Comparison of ENCODE assay signal across 28 cellular contexts in genomic region chr19:54923276-54923675, GRCh38. TPM values are rescaled to one million over a fixed set of nuclear protein-coding genes. Genes with fewer than 3 reads are reported as not detected.
"Had no signal": no experiment of that assay in that cellular context is flagged by ENCODE, and none has a peak within 500 bp of the region (broad histone marks: within the 10 kb centered on the region; RNA-seq: fewer than 3 reads in every experiment).

No MANE protein-coding gene starts in this region.

- H3K4me3 ChIP-seq: colonic mucosa, SJSA1 had no signal

- DNase-seq: activated CD4-positive, alpha-beta T cell treated with anti-CD3 and anti-CD28 coated beads for 36 hours; activated CD4-positive, alpha-beta T cell treated with anti-CD3 and anti-CD28 coated beads, Interleukin-2, amount 10 ng/mL, durations not matched to agents 7 days and 5 days; activated CD4-positive, alpha-beta T cell treated with anti-CD3 and anti-CD28 coated beads, Interleukin-2, amount 50 U/mL, for 48 hours; activated CD8-positive, alpha-beta T cell treated with anti-CD3 and anti-CD28 coated beads, Interleukin-2, amount 10 ng/mL, durations not matched to agents 7 days and 5 days; activated gamma-delta T cell; activated naive CD4-positive, alpha-beta T cell treated with Interleukin-2 at 50 U/mL for 16 hours; activated naive CD8-positive, alpha-beta T cell treated with anti-CD3 and anti-CD28 coated beads, Interleukin-2, amount 50 U/mL, for 24 hours; activated T-cell treated with anti-CD3 and anti-CD28 coated beads, Interleukin-2, amount 50 U/mL, for 24 hours; anterior cingulate cortex; colonic mucosa; NCI-H1048; NCI-H1105 treated with DMSO at 0.1 percent for 48 hours; NCI-H1436; NCI-H1694; NCI-H1930; NCI-H2081 treated with DMSO at 0.1 percent for 48 hours; NCI-H226; NCI-H446 treated with DMSO at 0.1 percent for 48 hours; NCI-H524; NCI-H69; SHP77; SK-N-SH had no signal

- H3K27ac ChIP-seq: colonic mucosa, SJSA1 had no signal

- H3K9ac ChIP-seq: SK-N-SH had no signal

- H3K36me3 ChIP-seq: colonic mucosa, SJSA1 had no signal

- H3K4me1 ChIP-seq: colonic mucosa, SJSA1 had no signal

- H3K4me2 ChIP-seq: SK-N-SH had no signal

- H3K9me3 ChIP-seq: colonic mucosa, SK-N-SH had no signal

- ATAC-seq: activated CD4-positive, alpha-beta T cell treated with anti-CD3 and anti-CD28 coated beads for 36 hours; activated CD4-positive, CD25-positive, alpha-beta regulatory T cell treated with anti-CD3 and anti-CD28 coated beads, Interleukin-2, amount 50 U/mL, for 24 hours; activated naive CD8-positive, alpha-beta T cell treated with anti-CD3 and anti-CD28 coated beads, Interleukin-2, amount 50 U/mL, for 24 hours; WTC11 had no signal

- H3K27me3 ChIP-seq: SJSA1 had no signal

RNA-seq across cellular contexts. Expression of gene NCR1, which starts 17.3 kb away (rescaled TPM):
- total RNA-seq: activated CD4-positive, alpha-beta T cell treated with anti-CD3 and anti-CD28 coated beads for 36 hours; activated CD4-positive, alpha-beta T cell treated with anti-CD3 and anti-CD28 coated beads, Interleukin-2, amount 10 ng/mL, durations not matched to agents 7 days and 5 days; activated T-helper 2 cell treated with anti-CD3 and anti-CD28 coated beads, Interferon-gamma antibody, Interleukin-2, Interleukin-4, amounts not matched to agents 10 μg/mL and 5 μg/mL and 100 μg/mL, durations not matched to agents 14 hours and 24 hours and 36 hours; chondrocyte; colonic mucosa; RPMI7951; SJSA1 had no signal
- polyA plus RNA-seq: SK-N-SH had no signal

RNA-seq across cellular contexts. Expression of gene NLRP7, which starts 24.1 kb away (rescaled TPM):
- total RNA-seq: activated CD4-positive, alpha-beta T cell treated with anti-CD3 and anti-CD28 coated beads for 36 hours; activated CD4-positive, alpha-beta T cell treated with anti-CD3 and anti-CD28 coated beads, Interleukin-2, amount 10 ng/mL, durations not matched to agents 7 days and 5 days; activated CD8-positive, alpha-beta T cell treated with anti-CD3 and anti-CD28 coated beads, Interleukin-2, amount 10 ng/mL, durations not matched to agents 7 days and 5 days; activated T-helper 2 cell treated with anti-CD3 and anti-CD28 coated beads, Interferon-gamma antibody, Interleukin-2, Interleukin-4, amounts not matched to agents 10 μg/mL and 5 μg/mL and 100 μg/mL, durations not matched to agents 14 hours and 24 hours and 36 hours; chondrocyte; colonic mucosa; RPMI7951; SJSA1 had no signal
- polyA plus RNA-seq: SK-N-SH had no signal

RNA-seq across cellular contexts. Expression of gene NLRP2, which starts 42.9 kb away (rescaled TPM):
- total RNA-seq: SJSA1 had no signal

RNA-seq across cellular contexts. Expression of gene FCAR, which starts 49.2 kb away (rescaled TPM):
- total RNA-seq: activated CD4-positive, alpha-beta T cell treated with anti-CD3 and anti-CD28 coated beads for 36 hours; activated CD4-positive, alpha-beta T cell treated with anti-CD3 and anti-CD28 coated beads, Interleukin-2, amount 10 ng/mL, durations not matched to agents 7 days and 5 days; activated CD8-positive, alpha-beta T cell treated with anti-CD3 and anti-CD28 coated beads, Interleukin-2, amount 10 ng/mL, durations not matched to agents 7 days and 5 days; activated T-helper 2 cell treated with anti-CD3 and anti-CD28 coated beads, Interferon-gamma antibody, Interleukin-2, Interleukin-4, amounts not matched to agents 10 μg/mL and 5 μg/mL and 100 μg/mL, durations not matched to agents 14 hours and 24 hours and 36 hours; chondrocyte; RPMI7951; SJSA1 had no signal
- polyA plus RNA-seq: SK-N-SH had no signal
